Comparison of ENCODE assay signal across 8 cellular contexts in genomic region chr5:64784451-64785025, GRCh38. TPM values are rescaled to one million over a fixed set of nuclear protein-coding genes. Genes with fewer than 3 reads are reported as not detected.
A peak's percentile ranks its signal among the peaks of the same experiment; 100 is the strongest.
DNase-seq lines count a peak whose midpoint lies in the region; ATAC-seq and TF ChIP-seq lines count a peak whose summit lies in the region.

No MANE protein-coding gene starts in this region.

- no peaks in the 10 kb centered on the region for H3K27me3 Mint-ChIP-seq in endothelial cell (ENCODE audit: unreplicated experiment)
- H3K27me3 Mint-ChIP-seq in naive thymus-derived CD4-positive, alpha-beta T cell, result no peaks in the 10 kb centered on the region

- ATAC-seq in GM19463 (IDR thresholded peaks at IDR 0.05; ENCODE audit: unreplicated experiment), result peak; percentile 89
- ATAC-seq in naive thymus-derived CD4-positive, alpha-beta T cell, result peak; percentile 90
- peak; percentile 75 for ATAC-seq in stimulated activated effector memory CD8-positive, alpha-beta T cell treated with anti-CD3 and anti-CD28 coated beads, Interleukin-12 subunit alpha, Interleukin-12 subunit beta, amount 100 ng/mL, for 72 hours

- peaks cover 13% of the 10 kb centered on the region for H3K36me3 Mint-ChIP-seq in endothelial cell (ENCODE audit: low read depth, unreplicated experiment)
- H3K36me3 Mint-ChIP-seq in naive thymus-derived CD4-positive, alpha-beta T cell, result peaks cover 4 to 20% (median 16%) of the 10 kb centered on the region in 5 donors
- peaks cover 45% of the 10 kb centered on the region for H3K36me3 Mint-ChIP-seq in stimulated activated effector memory CD8-positive, alpha-beta T cell treated with anti-CD3 and anti-CD28 coated beads, Interleukin-12 subunit alpha, Interleukin-12 subunit beta, amount 100 ng/mL, for 72 hours

- DNase-seq in CMK (ENCODE audit: low read depth), result peak; percentile 32
- peak in 1 of 2 experiments; percentile 51 for DNase-seq in HL-60 (ENCODE audit: low read depth in 1 of 2, low spot score in 1 of 2)
- peak; percentile 73 for DNase-seq in NOMO-1 treated with DMSO at 0.1 percent for 48 hours (lab: John Stamatoyannopoulos, UW; ENCODE audit: unreplicated experiment)
- DNase-seq in activated CD8-positive, alpha-beta memory T cell treated with anti-CD3 and anti-CD28 coated beads for 4 hours (ENCODE audit: low read depth in 2 of 2), result peak; percentile 29 to 47
- peak; percentile 71 for DNase-seq in endothelial cell (ENCODE audit: low spot score)
- DNase-seq in naive thymus-derived CD4-positive, alpha-beta T cell, result peak; percentile 36 to 74 (median 65)
- DNase-seq in stimulated activated effector memory CD8-positive, alpha-beta T cell treated with anti-CD3 and anti-CD28 coated beads, Interleukin-12 subunit alpha, Interleukin-12 subunit beta, amount 100 ng/mL, for 72 hours (ENCODE audit: low spot score in 2 of 2), result peak; percentile 52 to 71

- CTCF ChIA-PET in naive thymus-derived CD4-positive, alpha-beta T cell (lab: Charles Lee), result interaction anchor here (0.6 to 3.8 kb wide), 4 partner anchors 138 to 675 kb away, joined by 3 to 21 read pairs (median 4); no protein-coding TSS in a partner anchor

- H3K27me3 ChIP-seq in HL-60 (ENCODE audit: insufficient read depth, poor library complexity, severe bottlenecking), result no peaks in the 10 kb centered on the region
- no peaks in the 10 kb centered on the region for H3K27me3 ChIP-seq in naive thymus-derived CD4-positive, alpha-beta T cell (ENCODE audit: control insufficient read depth in 2 of 2, insufficient read depth in 2 of 2, low read length in 2 of 2)

- no peaks in the 10 kb centered on the region for H3K4me1 ChIP-seq in naive thymus-derived CD4-positive, alpha-beta T cell (ENCODE audit: control insufficient read depth in 2 of 2, insufficient read depth in 2 of 2, low read length in 2 of 2)

- no peak overlapping the region for H3K27ac Mint-ChIP-seq in endothelial cell (ENCODE audit: unreplicated experiment)
- H3K27ac Mint-ChIP-seq in naive thymus-derived CD4-positive, alpha-beta T cell, result peak overlapping the region in 1 of 9 donors; percentile 37
- no peak overlapping the region for H3K27ac Mint-ChIP-seq in stimulated activated effector memory CD8-positive, alpha-beta T cell treated with anti-CD3 and anti-CD28 coated beads, Interleukin-12 subunit alpha, Interleukin-12 subunit beta, amount 100 ng/mL, for 72 hours

- H3K9me3 ChIP-seq in naive thymus-derived CD4-positive, alpha-beta T cell (ENCODE audit: control insufficient read depth in 2 of 3, low read length in 3 of 3), result no peaks in the 10 kb centered on the region

- POLR2A ChIA-PET in naive thymus-derived CD4-positive, alpha-beta T cell (lab: Charles Lee), result interaction anchor here (1.1 kb wide), 1 partner anchor 15 kb away, joined by 3 read pairs; no protein-coding TSS in a partner anchor

- peaks cover 9% of the 10 kb centered on the region for H3K4me1 Mint-ChIP-seq in endothelial cell (ENCODE audit: unreplicated experiment)
- H3K4me1 Mint-ChIP-seq in naive thymus-derived CD4-positive, alpha-beta T cell, result peaks cover 0 to 16% (median 11%) of the 10 kb centered on the region in 7 donors
- H3K4me1 Mint-ChIP-seq in stimulated activated effector memory CD8-positive, alpha-beta T cell treated with anti-CD3 and anti-CD28 coated beads, Interleukin-12 subunit alpha, Interleukin-12 subunit beta, amount 100 ng/mL, for 72 hours, result no peaks in the 10 kb centered on the region

- intact Hi-C loops in naive thymus-derived CD4-positive, alpha-beta T cell (cut with micrococcal nuclease), result loop anchor here (1.0 to 10.0 kb wide), 3 partner anchors 16 to 1380 kb away; partner anchors contain the start of genes CWC27 (in 1 of the 2) and SREK1IP1 (in 1 of the 2)

- H3K9me3 Mint-ChIP-seq in endothelial cell (ENCODE audit: unreplicated experiment), result no peaks in the 10 kb centered on the region
- no peaks in the 10 kb centered on the region for H3K9me3 Mint-ChIP-seq in naive thymus-derived CD4-positive, alpha-beta T cell
- no peaks in the 10 kb centered on the region for H3K9me3 Mint-ChIP-seq in stimulated activated effector memory CD8-positive, alpha-beta T cell treated with anti-CD3 and anti-CD28 coated beads, Interleukin-12 subunit alpha, Interleukin-12 subunit beta, amount 100 ng/mL, for 72 hours

- H3K4me3 Mint-ChIP-seq in endothelial cell (ENCODE audit: unreplicated experiment), result no peak overlapping the region
- no peak overlapping the region for H3K4me3 Mint-ChIP-seq in naive thymus-derived CD4-positive, alpha-beta T cell
- no peak overlapping the region for H3K4me3 Mint-ChIP-seq in stimulated activated effector memory CD8-positive, alpha-beta T cell treated with anti-CD3 and anti-CD28 coated beads, Interleukin-12 subunit alpha, Interleukin-12 subunit beta, amount 100 ng/mL, for 72 hours

- H3K27ac ChIP-seq in HL-60 (replicated peaks), result no peak overlapping the region
- H3K27ac ChIP-seq in naive thymus-derived CD4-positive, alpha-beta T cell (ENCODE audit: low read depth, low read length), result no peak overlapping the region

- peaks cover 0 to 16% (median 4%) of the 10 kb centered on the region in 3 experiments for H3K36me3 ChIP-seq in naive thymus-derived CD4-positive, alpha-beta T cell (ENCODE audit: control insufficient read depth in 2 of 3, insufficient read depth in 3 of 3, low read length in 3 of 3)

- TF ChIP-seq CTCF in HL-60 (IDR thresholded peaks at IDR 0.05; ENCODE audit: insufficient read depth, low read length) (peak; percentile 20), endothelial cell (IDR thresholded peaks at IDR 0.05; ENCODE audit: unreplicated experiment) (peak; percentile 91)

- no peak overlapping the region for H3K4me3 ChIP-seq in HL-60 (replicated peaks; ENCODE audit: insufficient read depth, low read length)
- H3K4me3 ChIP-seq in naive thymus-derived CD4-positive, alpha-beta T cell (ENCODE audit: low read length), result no peak overlapping the region

RNA-seq across cellular contexts. Expression of gene CWC27, which starts 15.8 kb away (rescaled TPM):
- 29.3 TPM for total RNA-seq in endothelial cell (ENCODE audit: unreplicated experiment)
- 10 to 100 TPM; 17.8 to 27.4 (median 21.0) TPM for total RNA-seq in naive thymus-derived CD4-positive, alpha-beta T cell
- polyA plus RNA-seq in naive thymus-derived CD4-positive, alpha-beta T cell, result 10 to 100 TPM; 28.4 to 41.8 TPM

RNA-seq across cellular contexts. Expression of gene SREK1IP1, which starts 16.0 kb away (rescaled TPM):
- total RNA-seq in endothelial cell (ENCODE audit: unreplicated experiment), result 28.8 TPM
- total RNA-seq in naive thymus-derived CD4-positive, alpha-beta T cell, result 10 to 100 TPM; 11.7 to 29.9 (median 21.7) TPM
- 10 to 100 TPM; 21.1 to 23.6 TPM for polyA plus RNA-seq in naive thymus-derived CD4-positive, alpha-beta T cell
